1 cellular context compared by ENCODE assay signal in genomic region chr4:75834095-75834771, GRCh38.
TF ChIP-seq lines count a peak whose summit lies in the region.

No MANE protein-coding gene starts in this region.

TF ChIP-seq in A549, 52 proteins besides CTCF, POLR2A, EP300 and RAD21 (continued from another document):
- peak; percentile 93 for TF ChIP-seq ZSCAN20 (CRISPR knock-in tag; IDR thresholded peaks at IDR 0.05)
- TF ChIP-seq NPAS2 (CRISPR knock-in tag; IDR thresholded peaks at IDR 0.05; ENCODE audit: borderline replicate concordance): peak; percentile 62; the same call in 1 of the 2 replicates
- TF ChIP-seq HOXA7 (CRISPR knock-in tag; IDR thresholded peaks at IDR 0.05): peak; percentile 86; the same call in 1 of the 2 replicates
- peak; percentile 96 for TF ChIP-seq ATOH8 (CRISPR knock-in tag; IDR thresholded peaks at IDR 0.05; ENCODE audit: low read depth)
- TF ChIP-seq USF2 (IDR thresholded peaks at IDR 0.05): no peak
- TF ChIP-seq RFX5 (IDR thresholded peaks at IDR 0.05): no peak
- no peak for TF ChIP-seq EHMT2 (IDR thresholded peaks at IDR 0.05; ENCODE audit: low read depth)
- TF ChIP-seq JUN (IDR thresholded peaks at IDR 0.05): no peak
- peak; percentile 91 for TF ChIP-seq HEYL (CRISPR knock-in tag; IDR thresholded peaks at IDR 0.05)
